1 cellular context compared by ENCODE assay signal in genomic region chr3:87082806-87083440, GRCh38.
TF ChIP-seq lines count a peak whose summit lies in the region.

No MANE protein-coding gene starts in this region.

TF ChIP-seq in GM23338, 12 proteins besides CTCF, POLR2A, EP300 and RAD21 (continued from another document):
- TF ChIP-seq ZNF462 (CRISPR knock-in tag; IDR thresholded peaks at IDR 0.05) = no peak
- TF ChIP-seq STAT1 (IDR thresholded peaks at IDR 0.05; ENCODE audit: unreplicated experiment) = no peak
- TF ChIP-seq EZH2 (IDR thresholded peaks at IDR 0.05; ENCODE audit: low read depth, unreplicated experiment) = no peak
- TF ChIP-seq POLR2AphosphoS5 (IDR thresholded peaks at IDR 0.05; ENCODE audit: low read depth) = no peak
- TF ChIP-seq ZNF114 (CRISPR knock-in tag; IDR thresholded peaks at IDR 0.05) = no peak
- TF ChIP-seq JUNB (IDR thresholded peaks at IDR 0.05; ENCODE audit: unreplicated experiment) = no peak
- no peak for TF ChIP-seq ZNF331 (CRISPR knock-in tag; IDR thresholded peaks at IDR 0.05; ENCODE audit: low read depth)
- no peak for TF ChIP-seq EZH2phosphoT487 (IDR thresholded peaks at IDR 0.05; ENCODE audit: unreplicated experiment)
